Comparison of ENCODE assay signal across 21 cellular contexts in genomic region chr4:183140911-183141320, GRCh38.
DNase-seq lines count a peak whose midpoint lies in the region; ATAC-seq and TF ChIP-seq lines count a peak whose summit lies in the region.
"Had no signal": no experiment of that assay in that cellular context is flagged by ENCODE, and none has a peak within 500 bp of the region (broad histone marks: within the 10 kb centered on the region; RNA-seq: fewer than 3 reads in every experiment).

No MANE protein-coding gene starts in this region.

- TF ChIP-seq CTCF in HFF-Myc (IDR thresholded peaks at IDR 0.05; ENCODE audit: low read depth, low read length, missing control alignments), result no peak
- TF ChIP-seq CTCF in astrocyte of the cerebellum (IDR thresholded peaks at IDR 0.05; ENCODE audit: low read depth, low read length, missing control alignments), result no peak

- no peak for ATAC-seq in HG03097 (IDR thresholded peaks at IDR 0.05; ENCODE audit: low FRiP score, unreplicated experiment)
- ATAC-seq: left cardiac atrium had no signal

- peak; percentile 66 for DNase-seq in AG08395 (ENCODE audit: low spot score)
- DNase-seq in HFF-Myc (ENCODE audit: extremely low read depth, low read depth), result peak; percentile 52
- DNase-seq in astrocyte of the cerebellum (ENCODE audit: low read depth), result peak; percentile 76
- DNase-seq in glomerular visceral epithelial cell (ENCODE audit: extremely low spot score), result peak; percentile 62
- no peak for DNase-seq in medulla oblongata (ENCODE audit: extremely low spot score)
- no peak for DNase-seq in pons (ENCODE audit: low spot score)
- DNase-seq in NCI-H1092 (lab: John Stamatoyannopoulos, UW), result no peak
- DNase-seq: activated CD4-positive, alpha-beta T cell treated with anti-CD3 and anti-CD28 coated beads, Interleukin-2, amount 50 U/mL, for 48 hours; BE2C; DMS53; endodermal cell; left cardiac atrium; naive B cell; NCI-H146; NCI-H510A; retina; stimulated activated CD4-positive, alpha-beta T cell treated with anti-CD3 and anti-CD28 coated beads, Interleukin-1b, Interleukin-23, amount 100 ng/mL, for 48 hours; stimulated activated CD8-positive, alpha-beta memory T cell treated with anti-CD3 and anti-CD28 coated beads, Interleukin-4, amount 100 ng/mL, for 48 hours; T1000; transverse colon had no signal

- no peak overlapping the region for H3K4me3 ChIP-seq in HFF-Myc (replicated peaks; ENCODE audit: low read depth, low read length)
- H3K4me3 ChIP-seq in astrocyte of the cerebellum (ENCODE audit: low read depth, low read length), result no peak overlapping the region
- H3K4me3 ChIP-seq: transverse colon had no signal

- in situ Hi-C loops in astrocyte of the cerebellum (cut with HindIII; ENCODE audit: low sequenced_read_pairs), result no loop called here

Comparison
In these comparisons a context has a peak if more than half of its experiments do, and no peak if none do; other contexts are left out.
1. DNase-seq: peak in AG08395 (single experiment), HFF-Myc (single experiment), astrocyte of the cerebellum (single experiment) and glomerular visceral epithelial cell (single experiment); none in medulla oblongata (single experiment), pons (single experiment) and NCI-H1092 (single experiment).